26 cellular contexts compared by ENCODE assay signal in the genomic region with DNA sequence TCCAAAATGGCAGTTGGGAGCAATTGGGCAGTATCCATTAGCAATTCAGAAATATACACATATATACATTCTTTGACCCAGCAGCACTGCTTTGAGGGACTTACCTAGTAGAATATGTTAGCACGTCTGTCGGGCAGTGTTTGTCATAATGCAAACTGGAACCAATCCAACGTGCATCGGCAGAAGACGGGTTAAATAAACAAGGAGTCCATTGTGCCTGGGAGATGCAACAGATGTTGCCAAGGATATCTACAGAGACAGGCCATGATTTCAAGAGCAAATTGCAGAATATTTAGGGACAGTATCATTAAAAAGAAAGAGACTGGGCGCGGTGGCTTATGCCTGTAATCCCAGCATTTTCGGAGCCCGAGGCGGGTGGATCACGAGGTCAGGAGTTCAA.
"Had no signal": no experiment of that assay in that cellular context is flagged by ENCODE, and none has a peak within 500 bp of the region (broad histone marks: within the 10 kb centered on the region; RNA-seq: fewer than 3 reads in every experiment).

No MANE protein-coding gene starts in this region.

- H3K9me3 Mint-ChIP-seq: naive thymus-derived CD8-positive, alpha-beta T cell; neural crest cell had no signal

- H3K36me3 Mint-ChIP-seq: activated naive CD4-positive, alpha-beta T cell treated with anti-CD3 and anti-CD28 coated beads, Interleukin-2, amount 50 U/mL, for 72 hours; naive thymus-derived CD8-positive, alpha-beta T cell; stimulated activated naive B cell treated with anti-CD40 and anti-IgM and Interleukin-4, amounts not matched to agents 10 μg/mL and 1 μg/mL and 100 μg/mL, for 72 hours had no signal

- H3K9me3 ChIP-seq: lower lobe of right lung, psoas muscle, stomach, thyroid gland, upper lobe of right lung had no signal

- H2AFZ ChIP-seq: parathyroid adenoma had no signal

- ATAC-seq: activated naive CD4-positive, alpha-beta T cell treated with anti-CD3 and anti-CD28 coated beads, Interleukin-2, amount 50 U/mL, for 72 hours; activated T-cell treated with anti-CD3 and anti-CD28 coated beads, Interleukin-2, amount 50 U/mL, for 72 hours; left lung; lower lobe of right lung; naive thymus-derived CD8-positive, alpha-beta T cell; psoas muscle; stimulated activated naive B cell treated with anti-CD40 and anti-IgM and Interleukin-4, amounts not matched to agents 10 μg/mL and 1 μg/mL and 100 μg/mL, for 72 hours; upper lobe of right lung had no signal

- H3K4me1 Mint-ChIP-seq: naive thymus-derived CD8-positive, alpha-beta T cell had no signal

- H3K9ac ChIP-seq: parathyroid adenoma had no signal

- H3K27ac Mint-ChIP-seq: activated naive CD4-positive, alpha-beta T cell treated with anti-CD3 and anti-CD28 coated beads, Interleukin-2, amount 50 U/mL, for 72 hours; activated T-cell treated with anti-CD3 and anti-CD28 coated beads, Interleukin-2, amount 50 U/mL, for 72 hours; naive thymus-derived CD8-positive, alpha-beta T cell; stimulated activated naive B cell treated with anti-CD40 and anti-IgM and Interleukin-4, amounts not matched to agents 10 μg/mL and 1 μg/mL and 100 μg/mL, for 72 hours had no signal

- H3K4me3 Mint-ChIP-seq: activated T-cell treated with anti-CD3 and anti-CD28 coated beads, Interleukin-2, amount 50 U/mL, for 72 hours; naive thymus-derived CD8-positive, alpha-beta T cell; neural crest cell; stimulated activated naive B cell treated with anti-CD40 and anti-IgM and Interleukin-4, amounts not matched to agents 10 μg/mL and 1 μg/mL and 100 μg/mL, for 72 hours had no signal

- H3K36me3 ChIP-seq: left lung, thyroid gland had no signal

- H3K27ac ChIP-seq: coronary artery, dorsolateral prefrontal cortex, left lung, lower lobe of right lung, parathyroid adenoma, psoas muscle, stomach, thyroid gland, upper lobe of right lung, VCaP had no signal

- H3K27me3 Mint-ChIP-seq: naive thymus-derived CD8-positive, alpha-beta T cell had no signal

- H3K4me1 ChIP-seq: left lung, lower lobe of right lung, parathyroid adenoma, psoas muscle, thyroid gland, upper lobe of right lung had no signal

- H3K4me3 ChIP-seq: coronary artery, dorsolateral prefrontal cortex, left lung, lower lobe of right lung, psoas muscle, stomach, thyroid gland, upper lobe of right lung had no signal

- DNase-seq: activated CD4-positive, alpha-beta T cell treated with anti-CD3 and anti-CD28 coated beads for 4 hours; activated CD4-positive, alpha-beta T cell treated with anti-CD3 and anti-CD28 coated beads, Interleukin-2, amount 50 U/mL, for 4 hours; activated naive CD4-positive, alpha-beta T cell; activated T-cell treated with anti-CD3 and anti-CD28 coated beads for 4 hours; activated T-cell treated with anti-CD3 and anti-CD28 coated beads, Interleukin-2, amount 50 U/mL, for 72 hours; dorsolateral prefrontal cortex; effector memory CD4-positive, alpha-beta T cell; lower lobe of right lung; mesenchymal stem cell; naive thymus-derived CD8-positive, alpha-beta T cell; occipital lobe; psoas muscle; stimulated activated CD4-positive, alpha-beta T cell treated with anti-CD3 and anti-CD28 coated beads, Interleukin-15, amount 100 ng/mL, for 24 hours; stimulated activated CD4-positive, alpha-beta T cell treated with anti-CD3 and anti-CD28 coated beads, Interleukin-2, amount 100 ng/mL, for 24 hours; stimulated activated naive B cell treated with anti-CD40 and anti-IgM and Interleukin-4, amounts not matched to agents 10 μg/mL and 1 μg/mL and 100 μg/mL, for 72 hours; stomach; thyroid gland; upper lobe of right lung had no signal

- FAIRE-seq: frontal cortex, islet of Langerhans had no signal

- H3K27me3 ChIP-seq: dorsolateral prefrontal cortex, left lung, stomach, thyroid gland, upper lobe of right lung had no signal

- H3K79me2 ChIP-seq: parathyroid adenoma had no signal
